Comparison of ENCODE assay signal across 11 cellular contexts in the genomic region with DNA sequence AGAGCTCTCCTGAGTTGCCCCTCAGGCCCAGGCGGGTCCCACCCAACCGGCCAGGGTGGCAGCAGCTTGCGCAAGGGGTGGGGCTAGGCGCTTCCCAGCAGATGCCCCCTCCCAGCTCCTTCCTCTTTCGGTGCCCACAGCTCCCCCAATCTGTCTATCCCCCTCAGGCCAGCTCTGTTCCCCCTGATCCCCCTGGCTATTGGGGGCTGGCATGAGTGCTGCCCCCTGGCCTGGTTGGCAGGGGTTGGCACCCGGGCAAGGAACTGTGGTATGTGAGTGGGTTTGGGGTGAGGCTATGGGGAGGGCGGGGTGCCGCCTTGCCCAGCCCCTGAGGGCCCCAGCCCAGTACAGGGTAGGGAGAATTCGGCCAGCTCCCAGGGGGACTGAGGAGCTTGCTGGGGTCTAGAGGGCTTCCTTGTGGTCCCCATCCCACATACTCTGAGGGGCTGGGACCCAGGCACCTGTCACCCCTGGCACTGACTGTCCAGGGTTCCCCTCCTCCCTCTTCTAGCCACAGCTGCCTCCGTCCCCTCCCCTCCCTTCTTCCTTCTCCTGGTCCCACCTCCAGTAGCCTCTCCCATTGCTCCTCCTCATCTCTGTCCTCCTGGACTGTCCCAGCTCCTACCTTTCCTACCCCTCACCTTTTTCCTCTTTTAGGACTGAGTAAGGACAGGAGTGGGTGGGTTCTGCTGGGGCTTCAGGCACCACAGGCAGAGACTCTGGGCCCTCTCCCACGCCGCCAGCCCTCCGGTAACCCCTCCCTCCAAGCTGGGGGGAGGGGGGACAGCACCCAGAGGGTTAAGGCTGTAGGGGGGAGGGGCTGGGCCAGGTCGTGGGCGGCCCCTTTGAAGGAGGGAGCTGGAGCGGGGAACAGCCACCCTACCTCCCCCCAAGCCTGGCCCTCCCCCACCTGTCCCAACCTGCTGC. TPM values are rescaled to one million over a fixed set of nuclear protein-coding genes. Genes with fewer than 3 reads are reported as not detected.
DNase-seq lines count a peak whose midpoint lies in the region; ATAC-seq and TF ChIP-seq lines count a peak whose summit lies in the region.
"Had no signal": no experiment of that assay in that cellular context is flagged by ENCODE, and none has a peak within 500 bp of the region (broad histone marks: within the 10 kb centered on the region; RNA-seq: fewer than 3 reads in every experiment).

No MANE protein-coding gene starts in this region.

- peaks cover 90 to 97% of the 10 kb centered on the region in 2 experiments for H3K4me1 ChIP-seq in neutrophil (ENCODE audit: control insufficient read depth in 1 of 2, insufficient read depth in 1 of 2, low read depth in 1 of 2, low read length in 1 of 2)

- no peaks in the 10 kb centered on the region for H3K27me3 ChIP-seq in neutrophil

- no peak for DNase-seq in natural killer cell treated with Interleukin-12 subunit alpha and Interleukin-12 subunit beta and Interleukin-15 and Interleukin-18, amount 100 ng/mL, for 72 hours (ENCODE audit: low spot score)
- DNase-seq in natural killer cell (no peak), iPS-NIHi11 (ENCODE audit: low spot score) (no peak)
- DNase-seq: HCEC 1CT, OCI-M1 had no signal

- H3K27me3 Mint-ChIP-seq in natural killer cell treated with Interleukin-12 subunit alpha and Interleukin-12 subunit beta and Interleukin-15 and Interleukin-18, amount 100 ng/mL, for 72 hours: no peaks in the 10 kb centered on the region
- H3K27me3 Mint-ChIP-seq in natural killer cell (ENCODE audit: low read depth in 2 of 2): no peaks in the 10 kb centered on the region

- H3K4me3 ChIP-seq in neutrophil (ENCODE audit: low read depth in 1 of 2, low read length in 1 of 2): peak overlapping the region; percentile 85 to 95

- H3K4me1 Mint-ChIP-seq in natural killer cell treated with Interleukin-12 subunit alpha and Interleukin-12 subunit beta and Interleukin-15 and Interleukin-18, amount 100 ng/mL, for 72 hours (ENCODE audit: low read depth in 2 of 2): peaks cover 40 to 63% of the 10 kb centered on the region in 2 donors
- peaks cover 31 to 95% of the 10 kb centered on the region in 2 donors for H3K4me1 Mint-ChIP-seq in natural killer cell

- no peaks in the 10 kb centered on the region for H3K36me3 Mint-ChIP-seq in natural killer cell treated with Interleukin-12 subunit alpha and Interleukin-12 subunit beta and Interleukin-15 and Interleukin-18, amount 100 ng/mL, for 72 hours
- no peaks in the 10 kb centered on the region for H3K36me3 Mint-ChIP-seq in natural killer cell

- ATAC-seq in natural killer cell treated with Interleukin-12 subunit alpha and Interleukin-12 subunit beta and Interleukin-15 and Interleukin-18, amount 100 ng/mL, for 72 hours: no peak
- no peak for ATAC-seq in natural killer cell
- ATAC-seq in GM21737 (IDR thresholded peaks at IDR 0.05; ENCODE audit: unreplicated experiment): no peak
- ATAC-seq in HG03354 (IDR thresholded peaks at IDR 0.05; ENCODE audit: poor library complexity, severe bottlenecking, unreplicated experiment): no peak
- no peak for ATAC-seq in GM21423 (IDR thresholded peaks at IDR 0.05; ENCODE audit: unreplicated experiment)

- no peaks in the 10 kb centered on the region for H3K9me3 Mint-ChIP-seq in natural killer cell treated with Interleukin-12 subunit alpha and Interleukin-12 subunit beta and Interleukin-15 and Interleukin-18, amount 100 ng/mL, for 72 hours
- H3K9me3 Mint-ChIP-seq in natural killer cell: no peaks in the 10 kb centered on the region

- H3K27ac Mint-ChIP-seq in natural killer cell treated with Interleukin-12 subunit alpha and Interleukin-12 subunit beta and Interleukin-15 and Interleukin-18, amount 100 ng/mL, for 72 hours: peak overlapping the region; percentile 81 to 88
- peak overlapping the region in 1 of 2 donors; percentile 60 for H3K27ac Mint-ChIP-seq in natural killer cell

- intact Hi-C loops in natural killer cell (cut with micrococcal nuclease): no loop called here

- peaks cover 21% of the 10 kb centered on the region for H3K36me3 ChIP-seq in neutrophil

- H3K4me3 Mint-ChIP-seq in natural killer cell treated with Interleukin-12 subunit alpha and Interleukin-12 subunit beta and Interleukin-15 and Interleukin-18, amount 100 ng/mL, for 72 hours: peak overlapping the region; percentile 82
- H3K4me3 Mint-ChIP-seq in natural killer cell: no peak overlapping the region

- peak overlapping the region; percentile 97 for H3K27ac ChIP-seq in cingulate gyrus (ENCODE audit: low read depth, low read length)
- H3K27ac ChIP-seq in neutrophil: peak overlapping the region; percentile 97

- no peak for TF ChIP-seq CTCF in natural killer cell (IDR thresholded peaks at IDR 0.05)
- peak; percentile 20 for TF ChIP-seq CTCF in neutrophil (IDR thresholded peaks at IDR 0.05)

- no peaks in the 10 kb centered on the region for H3K9me3 ChIP-seq in neutrophil

RNA-seq across cellular contexts. Expression of gene ZBTB7B, which starts 5.7 kb away (rescaled TPM):
- total RNA-seq in natural killer cell treated with Interleukin-12 subunit alpha and Interleukin-12 subunit beta and Interleukin-15 and Interleukin-18, amount 100 ng/mL, for 72 hours: 100 to 1,000 TPM in 1 of 2 donors, 10 to 100 TPM in 1; 78.4 to 107 TPM
- 10 to 100 TPM; 61.2 to 75.4 (median 63.3) TPM for total RNA-seq in natural killer cell

RNA-seq across cellular contexts. Expression of gene LENEP, which starts 14.9 kb away (rescaled TPM):
- total RNA-seq in natural killer cell treated with Interleukin-12 subunit alpha and Interleukin-12 subunit beta and Interleukin-15 and Interleukin-18, amount 100 ng/mL, for 72 hours: 1 to 10 TPM in 1 of 2 donors, under 1 TPM in 1; 0.48 to 4.3 TPM
- total RNA-seq in natural killer cell: not detected

RNA-seq across cellular contexts. Expression of gene FLAD1, which starts 25.1 kb away (rescaled TPM):
- 10 to 100 TPM; 53.1 to 84.2 TPM for total RNA-seq in natural killer cell treated with Interleukin-12 subunit alpha and Interleukin-12 subunit beta and Interleukin-15 and Interleukin-18, amount 100 ng/mL, for 72 hours
- total RNA-seq in natural killer cell: 10 to 100 TPM; 32.1 to 47.6 (median 38.7) TPM

RNA-seq across cellular contexts. Expression of gene DCST2, which starts 25.3 kb away (rescaled TPM):
- total RNA-seq in natural killer cell treated with Interleukin-12 subunit alpha and Interleukin-12 subunit beta and Interleukin-15 and Interleukin-18, amount 100 ng/mL, for 72 hours: under 1 TPM in 1 of 2 donors, not detected in 1; 0.57 TPM
- total RNA-seq in natural killer cell: under 1 TPM; 0.30 to 0.92 (median 0.32) TPM

RNA-seq across cellular contexts. Expression of gene DCST1, which starts 25.3 kb away (rescaled TPM):
- not detected for total RNA-seq in natural killer cell treated with Interleukin-12 subunit alpha and Interleukin-12 subunit beta and Interleukin-15 and Interleukin-18, amount 100 ng/mL, for 72 hours
- total RNA-seq in natural killer cell: under 1 TPM in 2 of 3 donors, not detected in 1; 0.35 to 0.60 TPM
- total RNA-seq: chondrocyte had no signal
